In the genomic region with DNA sequence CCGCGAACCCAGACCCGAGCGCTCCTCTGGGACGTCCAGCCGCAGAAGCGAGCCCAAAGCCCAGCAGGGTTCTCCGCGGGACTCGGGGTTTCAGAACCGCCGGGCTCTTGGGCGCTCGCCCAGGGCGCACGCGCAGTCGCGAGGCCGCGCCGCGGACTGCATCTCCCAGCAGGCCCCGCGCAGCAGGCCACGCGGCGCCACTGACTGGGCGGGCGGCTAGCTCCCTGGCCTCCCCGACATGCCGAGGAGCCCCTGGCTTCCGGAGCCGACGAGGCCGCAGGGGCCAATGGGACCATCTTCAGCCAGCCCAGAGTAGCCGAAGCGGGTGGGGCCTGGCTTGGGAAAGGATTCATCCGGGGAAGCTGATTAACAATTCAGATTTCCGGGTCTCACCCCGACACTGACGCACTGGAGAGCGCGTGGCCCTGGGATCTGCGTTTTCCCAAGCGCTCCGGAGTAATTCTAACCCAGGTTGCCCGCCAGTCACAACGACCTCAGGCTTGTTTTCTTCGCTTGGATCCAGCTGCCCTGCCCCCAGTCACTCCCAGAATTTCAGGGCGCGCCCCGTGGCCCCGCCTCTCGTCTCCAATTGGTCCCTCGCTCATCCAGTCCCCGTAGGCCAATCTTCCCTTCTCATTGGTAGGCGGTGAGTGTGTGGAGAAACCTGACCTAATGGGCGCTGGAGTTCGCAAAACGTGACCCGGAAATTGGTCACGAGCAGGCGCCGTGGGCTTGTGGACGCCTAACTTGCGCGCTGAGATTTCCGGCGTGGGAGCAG, we compare ENCODE assay signal across 8 cellular contexts. TPM values are rescaled to one million over a fixed set of nuclear protein-coding genes. Genes with fewer than 3 reads are reported as not detected.
A peak's percentile ranks its signal among the peaks of the same experiment; 100 is the strongest.
DNase-seq lines count a peak whose midpoint lies in the region; ATAC-seq and TF ChIP-seq lines count a peak whose summit lies in the region.

ZNF263 (plus strand) TSS at position 745 of the 778 bp plus-strand sequence. CDS start 328 bp downstream, outside the sequence.

- H3K27ac Mint-ChIP-seq in activated T-cell treated with anti-CD3 and anti-CD28 coated beads, Interleukin-2, amount 50 U/mL, for 24 hours, result peak within 1 kb of the TSS; percentile 99

- peaks cover 0 to 12% of the 10 kb centered on the region in 2 donors for H3K9me3 ChIP-seq in esophagus (ENCODE audit: control insufficient read depth in 2 of 2, insufficient read depth in 1 of 2, low read depth in 1 of 2, low read length in 1 of 2)
- no peaks in the 10 kb centered on the region for H3K9me3 ChIP-seq in mucosa of stomach (ENCODE audit: control insufficient read depth, low read length)

- H3K27me3 Mint-ChIP-seq in activated T-cell treated with anti-CD3 and anti-CD28 coated beads, Interleukin-2, amount 50 U/mL, for 24 hours, result peaks cover 3% of the 10 kb centered on the region

- peak within 1 kb of the TSS; percentile 81 to 98 for H3K4me3 ChIP-seq in esophagus (ENCODE audit: low read depth in 1 of 2, low read length in 2 of 2)
- H3K4me3 ChIP-seq in mucosa of stomach (ENCODE audit: low read length), result peak within 1 kb of the TSS; percentile 85

- H3K4me3 Mint-ChIP-seq in activated T-cell treated with anti-CD3 and anti-CD28 coated beads, Interleukin-2, amount 50 U/mL, for 24 hours, result peak within 1 kb of the TSS; percentile 93

- no peaks in the 10 kb centered on the region for H3K27me3 ChIP-seq in esophagus (ENCODE audit: control insufficient read depth in 1 of 2, insufficient read depth in 2 of 2, low read length in 2 of 2)
- H3K27me3 ChIP-seq in mucosa of stomach (ENCODE audit: control insufficient read depth, insufficient read depth, low read length), result no peaks in the 10 kb centered on the region

- peak; percentile 81 for ATAC-seq in GM21717 (IDR thresholded peaks at IDR 0.05; ENCODE audit: unreplicated experiment)

- H3K27ac ChIP-seq in esophagus (ENCODE audit: low read depth in 2 of 2, low read length in 1 of 2), result peak within 1 kb of the TSS; percentile 99 to 100

- in situ Hi-C loops in KBM-7 (cut with MboI; ENCODE audit: low pct_unique_long_range_greater_than_20kb, low sequenced_read_pairs), result no loop called here

- H3K4me1 ChIP-seq in esophagus (ENCODE audit: control insufficient read depth in 2 of 2, insufficient read depth in 2 of 2, low read length in 1 of 2) (peaks cover 6 to 13% of the 10 kb centered on the region in 2 donors), mucosa of stomach (ENCODE audit: control insufficient read depth, insufficient read depth, low read length) (peaks cover 6% of the 10 kb centered on the region)

- H3K9me3 Mint-ChIP-seq in activated T-cell treated with anti-CD3 and anti-CD28 coated beads, Interleukin-2, amount 50 U/mL, for 24 hours, result peaks cover 21% of the 10 kb centered on the region

- peak; percentile 97 for DNase-seq in DMS153 (lab: John Stamatoyannopoulos, UW)
- DNase-seq in KBM-7, result peak; percentile 92
- DNase-seq in activated T-cell treated with anti-CD3 and anti-CD28 coated beads, Interleukin-2, amount 50 U/mL, for 24 hours, result peak; percentile 93
- peak; percentile 77 to 78 for DNase-seq in stimulated activated CD8-positive, alpha-beta memory T cell treated with anti-CD3 and anti-CD28 coated beads, Interleukin-7, amount 100 ng/mL, for 1 hour (ENCODE audit: low read depth in 2 of 2)

- WGBS in esophagus, 2 donors, result 0 to 1% methylated on average over 70 of the region's 70 CpGs

- H3K4me1 Mint-ChIP-seq in activated T-cell treated with anti-CD3 and anti-CD28 coated beads, Interleukin-2, amount 50 U/mL, for 24 hours (ENCODE audit: low read depth), result peaks cover 49% of the 10 kb centered on the region

- peaks cover 7 to 13% of the 10 kb centered on the region in 2 donors for H3K36me3 ChIP-seq in esophagus (ENCODE audit: control insufficient read depth in 2 of 2, insufficient read depth in 2 of 2, low read length in 1 of 2)
- H3K36me3 ChIP-seq in mucosa of stomach (ENCODE audit: control insufficient read depth, insufficient read depth, low read length), result peaks cover 13% of the 10 kb centered on the region

- peaks cover 54% of the 10 kb centered on the region for H3K36me3 Mint-ChIP-seq in activated T-cell treated with anti-CD3 and anti-CD28 coated beads, Interleukin-2, amount 50 U/mL, for 24 hours (ENCODE audit: low read depth)

- H3K9ac ChIP-seq in mucosa of stomach (ENCODE audit: low read length), result peak within 1 kb of the TSS; percentile 81

TF ChIP-seq in PFSK-1, 5 proteins besides CTCF, POLR2A, EP300 and RAD21:
- TF ChIP-seq POLR2AphosphoS5 (IDR thresholded peaks at IDR 0.05; ENCODE audit: low read depth, low read length) (peak; percentile 77), FOXP2 (optimal IDR thresholded peaks at IDR 0.05; ENCODE audit: borderline replicate concordance, extremely low read depth, extremely low read length, insufficient read depth) (peak; percentile 73), REST (IDR thresholded peaks at IDR 0.05; ENCODE audit: insufficient read depth in 1 of 2, low read depth in 2 of 2, low read length in 2 of 2) (no peak), TAF1 (IDR thresholded peaks at IDR 0.05; ENCODE audit: borderline replicate concordance, insufficient read depth, low read length) (peak; percentile 68; the same call in 1 of the 2 replicates), SIN3A (IDR thresholded peaks at IDR 0.05; ENCODE audit: borderline replicate concordance, insufficient read depth, low read length) (0 out of 2 replicates have a peak, but pooled peaks have one; percentile 10)

RNA-seq across cellular contexts. Expression of gene ZNF263, which starts in this region (rescaled TPM):
- 25.0 TPM for polyA plus RNA-seq in PFSK-1 (2012; ENCODE audit: insufficient read length, low read depth)
- polyA plus RNA-seq in esophagus, result 10 to 100 TPM in 1 of 2 donors, 1 to 10 TPM in 1; 7.9 to 12.7 TPM

Comparison
In these comparisons a context has a peak if more than half of its experiments do, and no peak if none do; other contexts are left out.
1. Peak in every context shown above with its lines: DNase-seq, ATAC-seq, H3K4me3 ChIP-seq and H3K27ac ChIP-seq.